In genomic region chr1:51926171-51926812, GRCh38 we compare ENCODE assay signal across 10 cellular contexts. TPM values are rescaled to one million over a fixed set of nuclear protein-coding genes. Genes with fewer than 3 reads are reported as not detected.
DNase-seq lines count a peak whose midpoint lies in the region; ATAC-seq and TF ChIP-seq lines count a peak whose summit lies in the region.
"Had no signal": no experiment of that assay in that cellular context is flagged by ENCODE, and none has a peak within 500 bp of the region (broad histone marks: within the 10 kb centered on the region; RNA-seq: fewer than 3 reads in every experiment).

No MANE protein-coding gene starts in this region.

- H3K36me3 ChIP-seq in gastroesophageal sphincter: no peaks in the 10 kb centered on the region

- intact Hi-C loops in left cardiac atrium (cut with DNase I): no loop called here

- H3K4me1 ChIP-seq in gastroesophageal sphincter: no peaks in the 10 kb centered on the region

- TF ChIP-seq CTCF in HFFc6 (IDR thresholded peaks at IDR 0.05) (peak; percentile 83), WTC11 (IDR thresholded peaks at IDR 0.05) (no peak), gastroesophageal sphincter (IDR thresholded peaks at IDR 0.05) (no peak)

- no peaks in the 10 kb centered on the region for H3K9me3 ChIP-seq in gastroesophageal sphincter

- ATAC-seq in WTC11: peak; percentile 88
- ATAC-seq in left cardiac atrium: no peak
- ATAC-seq in gastroesophageal sphincter: no peak

- CTCF ChIA-PET in WTC11 (lab: Charles Lee): interaction anchor here (1.0 to 4.6 kb wide), 6 partner anchors 17 to 119 kb away, joined by 3 to 26 read pairs (median 4); no protein-coding TSS in a partner anchor

- 54 to 71% methylated on average over 1 to 5 of the region's 5 CpGs for WGBS in gastroesophageal sphincter (ENCODE audit: low coverage in 1 of 2), 2 donors

- H3K27ac Mint-ChIP-seq in HFFc6 (no peak overlapping the region), WTC11 (peak overlapping the region; percentile 72)

- H3K9me3 Mint-ChIP-seq in HFFc6 (no peaks in the 10 kb centered on the region), WTC11 (no peaks in the 10 kb centered on the region)

- no peak for TF ChIP-seq EP300 in gastroesophageal sphincter (IDR thresholded peaks at IDR 0.05)

- peaks cover 51% of the 10 kb centered on the region for H3K27me3 ChIP-seq in gastroesophageal sphincter

- H3K4me1 Mint-ChIP-seq in HFFc6 (ENCODE audit: low read depth) (peaks cover 24% of the 10 kb centered on the region), WTC11 (peaks cover 9% of the 10 kb centered on the region)

- no peak for TF ChIP-seq POLR2A in gastroesophageal sphincter (IDR thresholded peaks at IDR 0.05)

- H3K27me3 Mint-ChIP-seq in HFFc6 (ENCODE audit: insufficient read depth): peaks cover 2% of the 10 kb centered on the region
- H3K27me3 Mint-ChIP-seq in WTC11 (ENCODE audit: low read depth): no peaks in the 10 kb centered on the region

- no peak overlapping the region for H3K4me3 ChIP-seq in gastroesophageal sphincter

- H3K27ac ChIP-seq in gastroesophageal sphincter: no peak overlapping the region

- H3K4me3 Mint-ChIP-seq in HFFc6 (peak overlapping the region; percentile 10; the same call in 1 of the 2 replicates), WTC11 (no peak overlapping the region)

- H3K36me3 Mint-ChIP-seq in HFFc6 (ENCODE audit: low read depth): peaks cover 31% of the 10 kb centered on the region
- no peaks in the 10 kb centered on the region for H3K36me3 Mint-ChIP-seq in WTC11

- peak; percentile 66 for DNase-seq in Daoy (ENCODE audit: low read depth)
- peak; percentile 79 for DNase-seq in HFFc6
- DNase-seq in WTC11 (ENCODE audit: low spot score): no peak
- peak; percentile 59 for DNase-seq in iPS-NIHi7 (ENCODE audit: extremely low spot score)
- DNase-seq in T1000 (lab: John Stamatoyannopoulos, UW): no peak
- DNase-seq in central memory CD4-positive, alpha-beta T cell: no peak
- no peak for DNase-seq in left cardiac atrium
- DNase-seq: NCI-H2171; stimulated activated CD4-positive, alpha-beta T cell treated with anti-CD3 and anti-CD28 coated beads, Interleukin-4, amount 100 ng/mL, for 24 hours had no signal

- POLR2A ChIA-PET in WTC11 (lab: Charles Lee): interaction anchor here (0.6 kb wide), 1 partner anchor 83 kb away, joined by 3 read pairs; no protein-coding TSS in a partner anchor

TF ChIP-seq in WTC11, 78 proteins besides CTCF, POLR2A, EP300 and RAD21:
- TF ChIP-seq E2F4 (CRISPR knock-in tag; IDR thresholded peaks at IDR 0.05; ENCODE audit: borderline replicate concordance, low read depth): no peak
- no peak for TF ChIP-seq ZNF219 (CRISPR knock-in tag; IDR thresholded peaks at IDR 0.05; ENCODE audit: borderline replicate concordance)
- TF ChIP-seq JUN (CRISPR knock-in tag; IDR thresholded peaks at IDR 0.05): no peak
- TF ChIP-seq AR (CRISPR knock-in tag; IDR thresholded peaks at IDR 0.05): no peak
- TF ChIP-seq SP1 (CRISPR knock-in tag; conservative IDR thresholded peaks at IDR 0.05): no peak
- no peak for TF ChIP-seq NR3C1 (CRISPR knock-in tag; conservative IDR thresholded peaks at IDR 0.05; ENCODE audit: low read depth)
- TF ChIP-seq USF1 (CRISPR knock-in tag; IDR thresholded peaks at IDR 0.05): no peak
- no peak for TF ChIP-seq ZNF416 (CRISPR knock-in tag; IDR thresholded peaks at IDR 0.05)
- TF ChIP-seq FOXK1 (CRISPR knock-in tag; IDR thresholded peaks at IDR 0.05): no peak
- no peak for TF ChIP-seq IRF2 (CRISPR knock-in tag; IDR thresholded peaks at IDR 0.05; ENCODE audit: borderline replicate concordance, low read depth)
- TF ChIP-seq ATF3 (CRISPR knock-in tag; conservative IDR thresholded peaks at IDR 0.05): no peak

RNA-seq across cellular contexts. Expression of gene NRDC, which starts 47.8 kb away (rescaled TPM):
- total RNA-seq in Daoy (2014; rRNA removed; shearing (Covaris generic)): 47.0 and 56.8 TPM in 2 replicates
- 100 to 1,000 TPM; 186 to 207 (median 193) TPM for total RNA-seq in HFFc6 (2021; fragmentation: NEBNext Ultra II Directional; extraction: Animal tissue kit (Norgen Biotek cat#: 25700))
- total RNA-seq in WTC11 (2021) (172 to 201 TPM (median 179 TPM) in 3 replicates), left cardiac atrium (100 to 1,000 TPM; 120 to 136 TPM), gastroesophageal sphincter (10 to 100 TPM; 61.1 to 78.1 (median 67.5) TPM)

Comparison
In these comparisons a context has a peak if more than half of its experiments do, and no peak if none do; other contexts are left out.
1. DNase-seq: peak in Daoy (single experiment), HFFc6 (single experiment) and iPS-NIHi7 (single experiment); none in WTC11 (single experiment), T1000 (single experiment), central memory CD4-positive, alpha-beta T cell (single experiment) and left cardiac atrium (single experiment).